In genomic region chr1:59333626-59334277, GRCh38 we compare ENCODE assay signal across 14 cellular contexts. TPM values are rescaled to one million over a fixed set of nuclear protein-coding genes. Genes with fewer than 3 reads are reported as not detected.
DNase-seq lines count a peak whose midpoint lies in the region; TF ChIP-seq lines count a peak whose summit lies in the region.
"Had no signal": no experiment of that assay in that cellular context is flagged by ENCODE, and none has a peak within 500 bp of the region (broad histone marks: within the 10 kb centered on the region; RNA-seq: fewer than 3 reads in every experiment).

No MANE protein-coding gene starts in this region.

- H3K9me3 ChIP-seq in HEK293 (ENCODE audit: control insufficient read depth, insufficient read depth, low read depth, low read length): no peaks in the 10 kb centered on the region
- no peaks in the 10 kb centered on the region for H3K9me3 ChIP-seq in esophagus muscularis mucosa
- H3K9me3 ChIP-seq in BE2C: no peaks in the 10 kb centered on the region
- H3K9me3 ChIP-seq in vagina: no peaks in the 10 kb centered on the region
- H3K9me3 ChIP-seq: stomach had no signal

- TF ChIP-seq POLR2A in esophagus muscularis mucosa (IDR thresholded peaks at IDR 0.05; ENCODE audit: low read depth): no peak
- TF ChIP-seq POLR2A in vagina (IDR thresholded peaks at IDR 0.05): no peak

- H3K36me3 ChIP-seq in ACC112 (ENCODE audit: insufficient read depth, low read length) (no peaks in the 10 kb centered on the region; the same call in 1 of the 2 replicates), HEK293 (ENCODE audit: control insufficient read depth in 2 of 2, insufficient read depth in 1 of 2, low read length in 2 of 2) (no peaks in the 10 kb centered on the region), esophagus muscularis mucosa (no peaks in the 10 kb centered on the region), BE2C (no peaks in the 10 kb centered on the region), vagina (no peaks in the 10 kb centered on the region)
- H3K36me3 ChIP-seq: brain microvascular endothelial cell, stomach had no signal

- H3K27ac ChIP-seq in ACC112 (ENCODE audit: low read depth, low read length) (peak overlapping the region; percentile 29; the same call in 1 of the 2 replicates), HEK293 (ENCODE audit: extremely low read depth, low read depth, low read length) (no peak overlapping the region), esophagus muscularis mucosa (replicated peaks in 1 of 4) (no peak overlapping the region), vagina (no peak overlapping the region)
- H3K27ac ChIP-seq: brain microvascular endothelial cell, stomach had no signal

- peak overlapping the region; percentile 74 for H3K27ac Mint-ChIP-seq in T-helper 2 cell treated with Interferon-gamma antibody and Interleukin-4, amounts not matched to agents 5 μg/mL and 100 μg/mL, for 36 hours
- H3K27ac Mint-ChIP-seq: B cell, mesothelial cell of epicardium had no signal

- H3K27me3 ChIP-seq in ACC112 (ENCODE audit: insufficient read depth, low read length) (no peaks in the 10 kb centered on the region), esophagus muscularis mucosa (no peaks in the 10 kb centered on the region), BE2C (no peaks in the 10 kb centered on the region), vagina (no peaks in the 10 kb centered on the region)
- H3K27me3 ChIP-seq: brain microvascular endothelial cell, stomach had no signal

- intact Hi-C loops in esophagus muscularis mucosa (cut with DNase I) (no loop called here), vagina (cut with DNase I) (no loop called here)

- POLR2A ChIA-PET in HEK293 (lab: Yijun Ruan, JAX): no interaction called here

- H3K36me3 Mint-ChIP-seq in T-helper 2 cell treated with Interferon-gamma antibody and Interleukin-4, amounts not matched to agents 5 μg/mL and 100 μg/mL, for 36 hours (ENCODE audit: low read depth): peaks cover 6% of the 10 kb centered on the region

- no peaks in the 10 kb centered on the region for H3K9me3 Mint-ChIP-seq in T-helper 2 cell treated with Interferon-gamma antibody and Interleukin-4, amounts not matched to agents 5 μg/mL and 100 μg/mL, for 36 hours

- CTCF ChIA-PET in HEK293 (lab: Yijun Ruan, JAX): no interaction called here

- peaks cover 15% of the 10 kb centered on the region for H3K4me1 ChIP-seq in ACC112 (ENCODE audit: control insufficient read depth, insufficient read depth, low read length, unreplicated experiment)
- H3K4me1 ChIP-seq in HEK293 (ENCODE audit: control insufficient read depth, insufficient read depth, low read length): no peaks in the 10 kb centered on the region
- no peaks in the 10 kb centered on the region for H3K4me1 ChIP-seq in esophagus muscularis mucosa
- H3K4me1 ChIP-seq in BE2C: no peaks in the 10 kb centered on the region
- H3K4me1 ChIP-seq in vagina: no peaks in the 10 kb centered on the region

- H3K4me3 Mint-ChIP-seq in T-helper 2 cell treated with Interferon-gamma antibody and Interleukin-4, amounts not matched to agents 5 μg/mL and 100 μg/mL, for 36 hours: peak overlapping the region; percentile 35
- H3K4me3 Mint-ChIP-seq: B cell, mesothelial cell of epicardium had no signal

- H3K27me3 Mint-ChIP-seq in T-helper 2 cell treated with Interferon-gamma antibody and Interleukin-4, amounts not matched to agents 5 μg/mL and 100 μg/mL, for 36 hours (ENCODE audit: low read depth): no peaks in the 10 kb centered on the region
- H3K27me3 Mint-ChIP-seq: B cell had no signal

- no peaks in the 10 kb centered on the region for H3K79me2 ChIP-seq in ACC112 (ENCODE audit: control insufficient read depth, insufficient read depth, low read length, unreplicated experiment)

- H3K4me3 ChIP-seq in ACC112 (ENCODE audit: low read depth, low read length): peak overlapping the region; percentile 19; the same call in 1 of the 2 replicates
- no peak overlapping the region for H3K4me3 ChIP-seq in HEK293 (ENCODE audit: low read depth, low read length)
- H3K4me3 ChIP-seq in esophagus muscularis mucosa: no peak overlapping the region
- H3K4me3 ChIP-seq in BE2C (ENCODE audit: low read depth, low read length): no peak overlapping the region
- no peak overlapping the region for H3K4me3 ChIP-seq in vagina
- H3K4me3 ChIP-seq: stomach had no signal

- TF ChIP-seq EP300 in esophagus muscularis mucosa (IDR thresholded peaks at IDR 0.05): no peak

- DNase-seq in T-helper 2 cell treated with Interferon-gamma antibody and Interleukin-4, amounts not matched to agents 5 μg/mL and 100 μg/mL, for 36 hours (ENCODE audit: low spot score): no peak
- DNase-seq in esophagus muscularis mucosa (ENCODE audit: extremely low spot score) (peak; percentile 19), BE2C (no peak), vagina (ENCODE audit: extremely low spot score in 2 of 2) (no peak), COR-L47 (lab: John Stamatoyannopoulos, UW) (no peak)
- DNase-seq in central memory CD4-positive, alpha-beta T cell: no peak
- DNase-seq: KG1, stomach, T1000 had no signal

- H3K4me1 Mint-ChIP-seq in T-helper 2 cell treated with Interferon-gamma antibody and Interleukin-4, amounts not matched to agents 5 μg/mL and 100 μg/mL, for 36 hours (ENCODE audit: low read depth): peaks cover 29% of the 10 kb centered on the region
- H3K4me1 Mint-ChIP-seq: B cell had no signal

- no peak for TF ChIP-seq CTCF in HEK293 (tag by site-specific recombination; IDR thresholded peaks at IDR 0.05)
- no peak for TF ChIP-seq CTCF in esophagus muscularis mucosa (IDR thresholded peaks at IDR 0.05)
- no peak for TF ChIP-seq CTCF in BE2C (IDR thresholded peaks at IDR 0.05; ENCODE audit: low read depth, low read length)
- TF ChIP-seq CTCF in vagina (IDR thresholded peaks at IDR 0.05): no peak

- 95% methylated on average over 3 of the region's 3 CpGs for WGBS in esophagus muscularis mucosa

- no peak overlapping the region for H2AFZ ChIP-seq in ACC112 (ENCODE audit: low read length, unreplicated experiment)

TF ChIP-seq in HEK293, 187 proteins besides CTCF, POLR2A, EP300 and RAD21:
- peak; percentile 62; the same call in 1 of the 2 replicates for TF ChIP-seq ZNF768 (tag by site-specific recombination; IDR thresholded peaks at IDR 0.05)
- no peak for TF ChIP-seq ZNF341 (tag by site-specific recombination; IDR thresholded peaks at IDR 0.05; ENCODE audit: low read depth)
- no peak for TF ChIP-seq ZIC2 (tag by site-specific recombination; IDR thresholded peaks at IDR 0.05)
TF ChIP-seq in HEK293: peak in this region for 1.

RNA-seq across cellular contexts. Expression of gene FGGY, which starts 36.9 kb away (rescaled TPM):
- total RNA-seq in esophagus muscularis mucosa (10 to 100 TPM; 23.3 to 26.4 (median 25.3) TPM), vagina (11.8 TPM)
- 12.1 TPM for polyA plus RNA-seq in BE2C (2012; ENCODE audit: insufficient read depth, insufficient read length, low read depth)
